Comparison of ENCODE assay signal across 8 cellular contexts in genomic region chr15:92810418-92811138, GRCh38.
DNase-seq lines count a peak whose midpoint lies in the region; ATAC-seq and TF ChIP-seq lines count a peak whose summit lies in the region.

No MANE protein-coding gene starts in this region.

- no peaks in the 10 kb centered on the region for H3K27me3 ChIP-seq in colonic mucosa

- intact Hi-C loops in colonic mucosa (cut with DNase I) (no loop called here), lower leg skin (cut with DNase I; ENCODE audit: low total_unique reads) (no loop called here)

- no peak for TF ChIP-seq POLR2A in lower leg skin (IDR thresholded peaks at IDR 0.05)

- DNase-seq in GDM1 (lab: John Stamatoyannopoulos, UW), result peak; percentile 50
- peak; percentile 25 for DNase-seq in NCI-H1048 (lab: John Stamatoyannopoulos, UW)
- DNase-seq in SK-N-MC (ENCODE audit: low read depth, low spot score), result no peak
- peak; percentile 86 for DNase-seq in colonic mucosa
- DNase-seq in lower leg skin (ENCODE audit: low spot score in 2 of 2), result peak; percentile 82 to 93

- H3K27ac ChIP-seq in SK-N-MC (peak overlapping the region; percentile 88), colonic mucosa (peak overlapping the region; percentile 98)

- no peaks in the 10 kb centered on the region for H3K36me3 ChIP-seq in SK-N-MC (ENCODE audit: insufficient read depth, low read length)
- H3K36me3 ChIP-seq in colonic mucosa, result no peaks in the 10 kb centered on the region

- H3K4me3 ChIP-seq in SK-N-MC (0 out of 2 replicates have a peak overlapping the region, but pooled peaks have one; percentile 1), colonic mucosa (peak overlapping the region; percentile 29), lower leg skin (ENCODE audit: low read depth, poor library complexity, severe bottlenecking) (no peak overlapping the region)

- TF ChIP-seq CTCF in colonic mucosa (IDR thresholded peaks at IDR 0.05), result no peak
- TF ChIP-seq CTCF in lower leg skin (IDR thresholded peaks at IDR 0.05), result no peak

- H3K36me3 Mint-ChIP-seq in stimulated activated naive CD8-positive, alpha-beta T cell treated with anti-CD3 and anti-CD28 coated beads, Interleukin-15, Interleukin-2, amounts not matched to agents 100 ng/mL and 50 ng/mL, for 24 hours (ENCODE audit: low read depth), result no peaks in the 10 kb centered on the region

- no peaks in the 10 kb centered on the region for H3K27me3 Mint-ChIP-seq in stimulated activated naive CD8-positive, alpha-beta T cell treated with anti-CD3 and anti-CD28 coated beads, Interleukin-15, Interleukin-2, amounts not matched to agents 100 ng/mL and 50 ng/mL, for 24 hours

- H3K9ac ChIP-seq in SK-N-MC (ENCODE audit: insufficient read length), result no peak overlapping the region
- H3K9ac ChIP-seq in colonic mucosa (ENCODE audit: low read depth in 2 of 2, low read length in 2 of 2), result peak overlapping the region in 1 of 2 donors; percentile 87

- ATAC-seq in HG02798 (IDR thresholded peaks at IDR 0.05; ENCODE audit: poor library complexity, unreplicated experiment), result no peak
- no peak for ATAC-seq in GM18868 (IDR thresholded peaks at IDR 0.05; ENCODE audit: unreplicated experiment)

- WGBS in lower leg skin, 2 donors, result 7 to 17% methylated on average over 10 of the region's 10 CpGs

- peaks cover 59% of the 10 kb centered on the region for H3K4me1 Mint-ChIP-seq in stimulated activated naive CD8-positive, alpha-beta T cell treated with anti-CD3 and anti-CD28 coated beads, Interleukin-15, Interleukin-2, amounts not matched to agents 100 ng/mL and 50 ng/mL, for 24 hours (ENCODE audit: low read depth)

- H3K9me3 ChIP-seq in SK-N-MC (ENCODE audit: low read depth, low read length) (no peaks in the 10 kb centered on the region), colonic mucosa (no peaks in the 10 kb centered on the region)

- no peaks in the 10 kb centered on the region for H3K9me3 Mint-ChIP-seq in stimulated activated naive CD8-positive, alpha-beta T cell treated with anti-CD3 and anti-CD28 coated beads, Interleukin-15, Interleukin-2, amounts not matched to agents 100 ng/mL and 50 ng/mL, for 24 hours

- peak overlapping the region; percentile 91 for H3K4me3 Mint-ChIP-seq in stimulated activated naive CD8-positive, alpha-beta T cell treated with anti-CD3 and anti-CD28 coated beads, Interleukin-15, Interleukin-2, amounts not matched to agents 100 ng/mL and 50 ng/mL, for 24 hours

- H3K4me1 ChIP-seq in colonic mucosa, result no peaks in the 10 kb centered on the region

- peak overlapping the region; percentile 99 for H3K27ac Mint-ChIP-seq in stimulated activated naive CD8-positive, alpha-beta T cell treated with anti-CD3 and anti-CD28 coated beads, Interleukin-15, Interleukin-2, amounts not matched to agents 100 ng/mL and 50 ng/mL, for 24 hours
